Comparison of ENCODE assay signal across 18 cellular contexts in the genomic region with DNA sequence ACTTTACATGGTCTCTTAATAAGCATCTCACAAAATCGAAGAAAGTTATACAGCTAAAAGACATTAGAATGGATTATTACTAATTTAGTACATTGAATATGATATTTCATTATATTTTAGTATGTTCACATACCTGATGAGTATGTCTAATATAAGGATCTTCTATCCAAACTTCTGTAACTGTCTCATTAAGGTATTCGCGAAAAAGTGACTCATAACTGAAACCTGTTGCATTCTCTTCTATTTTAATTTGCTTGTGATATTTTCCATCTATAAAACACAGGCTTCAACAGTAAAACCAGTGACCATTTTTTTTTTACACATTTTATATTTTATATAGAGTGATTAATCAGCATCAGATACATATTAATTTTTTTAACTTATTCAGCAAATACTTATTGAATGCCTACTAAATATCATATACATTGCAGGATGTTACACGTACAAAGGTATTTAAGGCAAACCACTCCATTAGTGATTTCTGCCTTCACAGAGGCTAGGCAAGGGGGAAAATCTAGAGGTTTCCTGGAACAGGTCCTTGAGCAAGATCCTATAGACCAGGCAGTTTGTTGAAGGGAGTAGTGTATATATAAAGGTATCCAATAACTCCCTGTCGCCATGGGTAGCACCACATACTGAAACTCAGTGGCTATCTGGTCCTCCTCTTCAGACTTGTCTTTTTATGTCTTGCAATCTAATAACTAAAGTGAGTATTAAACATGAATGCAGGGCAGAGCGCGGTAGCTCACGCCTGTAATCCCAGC. TPM values are rescaled to one million over a fixed set of nuclear protein-coding genes. Genes with fewer than 3 reads are reported as not detected.
A peak's percentile ranks its signal among the peaks of the same experiment; 100 is the strongest.
DNase-seq lines count a peak whose midpoint lies in the region; ATAC-seq and TF ChIP-seq lines count a peak whose summit lies in the region.
"Had no signal": no experiment of that assay in that cellular context is flagged by ENCODE, and none has a peak within 500 bp of the region (broad histone marks: within the 10 kb centered on the region; RNA-seq: fewer than 3 reads in every experiment).

No MANE protein-coding gene starts in this region.

- POLR2A ChIA-PET in CD8-positive, alpha-beta T cell (lab: Charles Lee) = no interaction called here

- no peak overlapping the region for H3K4me3 ChIP-seq in CD8-positive, alpha-beta T cell (ENCODE audit: low read depth, low read length)
- no peak overlapping the region for H3K4me3 ChIP-seq in Peyer's patch
- H3K4me3 ChIP-seq: A549 had no signal

- no peaks in the 10 kb centered on the region for H3K9me3 Mint-ChIP-seq in activated T-cell treated with anti-CD3 and anti-CD28 coated beads, Interleukin-2, amount 50 U/mL, for 24 hours
- no peaks in the 10 kb centered on the region for H3K9me3 Mint-ChIP-seq in CD8-positive, alpha-beta T cell
- no peaks in the 10 kb centered on the region for H3K9me3 Mint-ChIP-seq in activated naive CD8-positive, alpha-beta T cell treated with anti-CD3 and anti-CD28 coated beads for 36 hours
- no peaks in the 10 kb centered on the region for H3K9me3 Mint-ChIP-seq in stimulated activated effector memory CD8-positive, alpha-beta T cell treated with anti-CD3 and anti-CD28 coated beads, Interleukin-12 subunit alpha, Interleukin-12 subunit beta, amount 100 ng/mL, for 72 hours
- H3K9me3 Mint-ChIP-seq: CD4-positive, alpha-beta memory T cell had no signal

- no peak for TF ChIP-seq POLR2A in Peyer's patch (IDR thresholded peaks at IDR 0.05)

- no peaks in the 10 kb centered on the region for H3K9me3 ChIP-seq in CD8-positive, alpha-beta T cell (ENCODE audit: low read length)
- H3K9me3 ChIP-seq in Peyer's patch = no peaks in the 10 kb centered on the region
- H3K9me3 ChIP-seq: A549 had no signal

- H3K36me3 ChIP-seq in CD8-positive, alpha-beta T cell (ENCODE audit: insufficient read depth, low read length) = peaks cover 24% of the 10 kb centered on the region
- H3K36me3 ChIP-seq in Peyer's patch = peaks cover 0 to 63% (median 0%) of the 10 kb centered on the region in 3 donors

- peak overlapping the region; percentile 86 for H3K27ac Mint-ChIP-seq in activated T-cell treated with anti-CD3 and anti-CD28 coated beads, Interleukin-2, amount 50 U/mL, for 24 hours
- H3K27ac Mint-ChIP-seq in CD8-positive, alpha-beta T cell = peak overlapping the region; percentile 57
- peak overlapping the region; percentile 84 for H3K27ac Mint-ChIP-seq in activated naive CD8-positive, alpha-beta T cell treated with anti-CD3 and anti-CD28 coated beads for 36 hours
- peak overlapping the region; percentile 34 for H3K27ac Mint-ChIP-seq in stimulated activated effector memory CD8-positive, alpha-beta T cell treated with anti-CD3 and anti-CD28 coated beads, Interleukin-12 subunit alpha, Interleukin-12 subunit beta, amount 100 ng/mL, for 72 hours

- CTCF ChIA-PET in CD8-positive, alpha-beta T cell (lab: Charles Lee) = no interaction called here

- peaks cover 42% of the 10 kb centered on the region for H3K4me1 Mint-ChIP-seq in activated T-cell treated with anti-CD3 and anti-CD28 coated beads, Interleukin-2, amount 50 U/mL, for 24 hours (ENCODE audit: low read depth)
- H3K4me1 Mint-ChIP-seq in CD8-positive, alpha-beta T cell (ENCODE audit: low read depth) = peaks cover 32% of the 10 kb centered on the region
- peaks cover 45% of the 10 kb centered on the region for H3K4me1 Mint-ChIP-seq in activated naive CD8-positive, alpha-beta T cell treated with anti-CD3 and anti-CD28 coated beads for 36 hours
- H3K4me1 Mint-ChIP-seq in stimulated activated effector memory CD8-positive, alpha-beta T cell treated with anti-CD3 and anti-CD28 coated beads, Interleukin-12 subunit alpha, Interleukin-12 subunit beta, amount 100 ng/mL, for 72 hours = peaks cover 27% of the 10 kb centered on the region

- TF ChIP-seq CTCF in CD8-positive, alpha-beta T cell (IDR thresholded peaks at IDR 0.05) = no peak
- TF ChIP-seq CTCF in Peyer's patch (IDR thresholded peaks at IDR 0.05) = no peak

- ATAC-seq in CD8-positive, alpha-beta T cell = no peak
- ATAC-seq in stimulated activated effector memory CD8-positive, alpha-beta T cell treated with anti-CD3 and anti-CD28 coated beads, Interleukin-12 subunit alpha, Interleukin-12 subunit beta, amount 100 ng/mL, for 72 hours = no peak
- no peak for ATAC-seq in GM21619 (IDR thresholded peaks at IDR 0.05; ENCODE audit: unreplicated experiment)
- ATAC-seq: A549, PC-3 had no signal

- H3K36me3 Mint-ChIP-seq in activated T-cell treated with anti-CD3 and anti-CD28 coated beads, Interleukin-2, amount 50 U/mL, for 24 hours (ENCODE audit: low read depth) = peaks cover 84% of the 10 kb centered on the region
- H3K36me3 Mint-ChIP-seq in CD8-positive, alpha-beta T cell = peaks cover 70% of the 10 kb centered on the region
- peaks cover 24% of the 10 kb centered on the region for H3K36me3 Mint-ChIP-seq in activated naive CD8-positive, alpha-beta T cell treated with anti-CD3 and anti-CD28 coated beads for 36 hours
- peaks cover 87% of the 10 kb centered on the region for H3K36me3 Mint-ChIP-seq in stimulated activated effector memory CD8-positive, alpha-beta T cell treated with anti-CD3 and anti-CD28 coated beads, Interleukin-12 subunit alpha, Interleukin-12 subunit beta, amount 100 ng/mL, for 72 hours

- intact Hi-C loops in CD8-positive, alpha-beta T cell (cut with DNase I, micrococcal nuclease) = loop anchor here in 1 of 2 experiments (10.0 kb wide), 1 partner anchor 237 kb away; a partner anchor contains a TSS

- H3K27me3 ChIP-seq in CD8-positive, alpha-beta T cell (ENCODE audit: insufficient read depth, low read length) = no peaks in the 10 kb centered on the region
- no peaks in the 10 kb centered on the region for H3K27me3 ChIP-seq in Peyer's patch

- H3K4me3 Mint-ChIP-seq in activated T-cell treated with anti-CD3 and anti-CD28 coated beads, Interleukin-2, amount 50 U/mL, for 24 hours = no peak overlapping the region
- H3K4me3 Mint-ChIP-seq in CD8-positive, alpha-beta T cell = no peak overlapping the region
- H3K4me3 Mint-ChIP-seq in activated naive CD8-positive, alpha-beta T cell treated with anti-CD3 and anti-CD28 coated beads for 36 hours = peak overlapping the region; percentile 29
- H3K4me3 Mint-ChIP-seq in stimulated activated effector memory CD8-positive, alpha-beta T cell treated with anti-CD3 and anti-CD28 coated beads, Interleukin-12 subunit alpha, Interleukin-12 subunit beta, amount 100 ng/mL, for 72 hours = no peak overlapping the region
- H3K4me3 Mint-ChIP-seq: CD4-positive, alpha-beta memory T cell had no signal

- no peak for DNase-seq in activated T-cell treated with anti-CD3 and anti-CD28 coated beads, Interleukin-2, amount 50 U/mL, for 24 hours
- DNase-seq in activated T-cell treated with anti-CD3 and anti-CD28 coated beads, Interleukin-2, amount 50 U/mL, for 1 hour = no peak
- no peak for DNase-seq in CD8-positive, alpha-beta T cell
- DNase-seq in activated naive CD8-positive, alpha-beta T cell treated with anti-CD3 and anti-CD28 coated beads for 36 hours = no peak
- DNase-seq in stimulated activated effector memory CD8-positive, alpha-beta T cell treated with anti-CD3 and anti-CD28 coated beads, Interleukin-12 subunit alpha, Interleukin-12 subunit beta, amount 100 ng/mL, for 72 hours (ENCODE audit: low spot score in 2 of 2) = no peak
- DNase-seq in NCI-H1694 (lab: John Stamatoyannopoulos, UW) (no peak), Peyer's patch (no peak)
- DNase-seq: CD4-positive, alpha-beta memory T cell; MV-4-11; NCI-H187; NCI-H2227 treated with DMSO at 0.1 percent for 48 hours; NCI-H510A treated with DMSO at 0.1 percent for 48 hours; PC-3; SIG-M5 had no signal

- H3K27ac ChIP-seq in CD8-positive, alpha-beta T cell (ENCODE audit: low read depth, low read length) = no peak overlapping the region
- H3K27ac ChIP-seq in Peyer's patch = no peak overlapping the region
- H3K27ac ChIP-seq: A549, KMS-11, RWPE1 had no signal

- no peaks in the 10 kb centered on the region for H3K27me3 Mint-ChIP-seq in activated T-cell treated with anti-CD3 and anti-CD28 coated beads, Interleukin-2, amount 50 U/mL, for 24 hours
- no peaks in the 10 kb centered on the region for H3K27me3 Mint-ChIP-seq in CD8-positive, alpha-beta T cell (ENCODE audit: low read depth)
- H3K27me3 Mint-ChIP-seq in activated naive CD8-positive, alpha-beta T cell treated with anti-CD3 and anti-CD28 coated beads for 36 hours = no peaks in the 10 kb centered on the region
- H3K27me3 Mint-ChIP-seq: CD4-positive, alpha-beta memory T cell had no signal

- H3K4me1 ChIP-seq in CD8-positive, alpha-beta T cell (ENCODE audit: insufficient read depth, low read length) = no peaks in the 10 kb centered on the region
- no peaks in the 10 kb centered on the region for H3K4me1 ChIP-seq in Peyer's patch
- H3K4me1 ChIP-seq: A549 had no signal

RNA-seq across cellular contexts. Expression of a gene that starts 9.3 kb away (rescaled TPM):
- 10 to 100 TPM; 12.6 to 15.6 TPM for total RNA-seq in CD8-positive, alpha-beta T cell
- total RNA-seq in activated naive CD8-positive, alpha-beta T cell treated with anti-CD3 and anti-CD28 coated beads for 36 hours = 10 to 100 TPM; 56.8 to 61.2 TPM
- 10 to 100 TPM; 21.7 to 42.1 (median 34.0) TPM for total RNA-seq in Peyer's patch

RNA-seq across cellular contexts. Expression of a gene that starts 9.4 kb away (rescaled TPM):
- 10 to 100 TPM in 1 of 2 experiments, 1 to 10 TPM in 1; 9.4 to 11.4 TPM for total RNA-seq in CD8-positive, alpha-beta T cell
- 10 to 100 TPM; 35.8 to 38.0 TPM for total RNA-seq in activated naive CD8-positive, alpha-beta T cell treated with anti-CD3 and anti-CD28 coated beads for 36 hours
- total RNA-seq in Peyer's patch = 10 to 100 TPM; 17.1 to 38.0 (median 23.8) TPM

RNA-seq across cellular contexts. Expression of a gene that starts 16.8 kb away (rescaled TPM):
- 10 to 100 TPM in 1 of 2 experiments, 1 to 10 TPM in 1; 9.7 to 11.0 TPM for total RNA-seq in CD8-positive, alpha-beta T cell
- total RNA-seq in activated naive CD8-positive, alpha-beta T cell treated with anti-CD3 and anti-CD28 coated beads for 36 hours = 1 to 10 TPM; 6.4 to 7.1 TPM
- 10 to 100 TPM in 2 of 4 donors, 1 to 10 TPM in 2; 6.1 to 23.9 (median 10.7) TPM for total RNA-seq in Peyer's patch

RNA-seq across cellular contexts. Expression of a gene that starts 16.8 kb away (rescaled TPM):
- total RNA-seq in CD8-positive, alpha-beta T cell = 10 to 100 TPM; 14.4 to 14.9 TPM
- total RNA-seq in activated naive CD8-positive, alpha-beta T cell treated with anti-CD3 and anti-CD28 coated beads for 36 hours = 1 to 10 TPM; 5.6 to 7.5 TPM
- 10 to 100 TPM in 2 of 4 donors, 1 to 10 TPM in 2; 6.7 to 21.5 (median 11.0) TPM for total RNA-seq in Peyer's patch

RNA-seq across cellular contexts. Expression of a gene that starts 30.1 kb away (rescaled TPM):
- total RNA-seq in CD8-positive, alpha-beta T cell = 1 to 10 TPM; 1.3 to 1.8 TPM
- 1 to 10 TPM; 1.0 to 1.3 TPM for total RNA-seq in activated naive CD8-positive, alpha-beta T cell treated with anti-CD3 and anti-CD28 coated beads for 36 hours
- total RNA-seq in Peyer's patch = 1 to 10 TPM in 3 of 4 donors, not detected in 1; 3.7 to 7.1 (median 5.4) TPM

Comparison
In these comparisons a context has a peak if more than half of its experiments do, and no peak if none do; other contexts are left out.
1. H3K27ac Mint-ChIP-seq: peak in every context shown above with its lines; median percentile 86 in activated T-cell treated with anti-CD3 and anti-CD28 coated beads, Interleukin-2, amount 50 U/mL, for 24 hours; 84 in activated naive CD8-positive, alpha-beta T cell treated with anti-CD3 and anti-CD28 coated beads for 36 hours; 57 in CD8-positive, alpha-beta T cell; 34 in stimulated activated effector memory CD8-positive, alpha-beta T cell treated with anti-CD3 and anti-CD28 coated beads, Interleukin-12 subunit alpha, Interleukin-12 subunit beta, amount 100 ng/mL, for 72 hours.